20 cellular contexts compared by ENCODE assay signal in the genomic region with DNA sequence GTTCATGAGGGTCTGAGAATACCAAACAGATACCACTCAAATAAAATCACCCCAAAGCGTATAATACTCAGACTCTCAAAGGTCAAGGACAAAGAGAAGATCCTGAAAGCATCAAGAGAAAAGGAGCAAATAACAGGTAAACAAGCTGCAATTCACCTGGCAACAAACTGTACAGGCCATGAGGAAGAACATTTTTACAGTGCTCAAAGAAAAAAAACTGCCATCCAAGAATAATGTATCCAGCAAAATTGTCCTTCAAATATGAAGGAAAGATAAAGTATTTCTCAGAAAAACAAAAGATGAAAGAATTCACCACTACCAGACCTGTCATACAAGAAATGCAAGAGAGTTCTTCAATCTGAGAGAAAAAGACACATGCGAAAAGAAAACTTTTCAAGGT.
DNase-seq lines count a peak whose midpoint lies in the region; ATAC-seq, FAIRE-seq and TF ChIP-seq lines count a peak whose summit lies in the region.
"Had no signal": no experiment of that assay in that cellular context is flagged by ENCODE, and none has a peak within 500 bp of the region (broad histone marks: within the 10 kb centered on the region; RNA-seq: fewer than 3 reads in every experiment).

No MANE protein-coding gene starts in this region.

- DNase-seq in A549 (ENCODE audit: low read depth in 1 of 2, low spot score in 1 of 2) (no peak), type B pancreatic cell (ENCODE audit: extremely low spot score, unreplicated experiment) (no peak), D341Med (ENCODE audit: low spot score) (no peak), T-helper 9 cell (no peak)
- DNase-seq: 8988T; AML-193; Caco-2; CD4-positive, alpha-beta T cell; CD8-positive, alpha-beta T cell; DMS79 treated with DMSO at 0.1 percent for 48 hours; GF-D8 had no signal

- TF ChIP-seq CTCF in A549 (IDR thresholded peaks at IDR 0.05) (no peak), HEK293 (tag by site-specific recombination; IDR thresholded peaks at IDR 0.05) (no peak), type B pancreatic cell (conservative IDR thresholded peaks at IDR 0.05) (no peak)

- no peaks in the 10 kb centered on the region for H3K36me3 ChIP-seq in HEK293 (ENCODE audit: control insufficient read depth in 2 of 2, insufficient read depth in 1 of 2, low read length in 2 of 2)
- H3K36me3 ChIP-seq: BLaER1 treated with 17β-estradiol and CSF1 and Interleukin-3, amounts not matched to agents 10 nM and 100 nM had no signal

- H3K27ac ChIP-seq in A549: no peak overlapping the region
- H3K27ac ChIP-seq in HEK293 (ENCODE audit: extremely low read depth, low read depth, low read length): no peak overlapping the region
- H3K27ac ChIP-seq: BLaER1 treated with 17β-estradiol and CSF1 and Interleukin-3, amounts not matched to agents 10 nM and 100 nM; C4-2B had no signal

- no peak for ATAC-seq in A549
- ATAC-seq: CD8-positive, alpha-beta T cell had no signal

- no peak for TF ChIP-seq POLR2A in A549 (IDR thresholded peaks at IDR 0.05; ENCODE audit: low read length)

- peaks cover 28% of the 10 kb centered on the region for H3K36me3 Mint-ChIP-seq in type B pancreatic cell

- H3K4me1 ChIP-seq in A549 (peaks cover 5% of the 10 kb centered on the region; the same call in 2 of the 3 replicates), HEK293 (ENCODE audit: control insufficient read depth, insufficient read depth, low read length) (no peaks in the 10 kb centered on the region)
- H3K4me1 ChIP-seq: Caco-2 had no signal

- peak overlapping the region; percentile 12 for H3K4me3 Mint-ChIP-seq in type B pancreatic cell
- H3K4me3 Mint-ChIP-seq: B cell; CD4-positive, alpha-beta T cell; CD8-positive, alpha-beta T cell had no signal

- 86% methylated on average over 2 of the region's 2 CpGs for WGBS in A549 (ENCODE audit: missing lambda C conversion rate)

- CTCF ChIA-PET in A549 (lab: Yijun Ruan, JAX) (interaction anchor here (0.6 to 7.3 kb wide), 6 partner anchors 56 to 699 kb away, joined by 3 to 55 read pairs (median 4); no protein-coding TSS in a partner anchor), HEK293 (lab: Yijun Ruan, JAX) (interaction anchor here (0.6 kb wide), 1 partner anchor 307 kb away, joined by 3 read pairs; no protein-coding TSS in a partner anchor)

- H3K9me3 ChIP-seq in A549 (no peaks in the 10 kb centered on the region), HEK293 (ENCODE audit: control insufficient read depth, insufficient read depth, low read depth, low read length) (no peaks in the 10 kb centered on the region)
- H3K9me3 ChIP-seq: Caco-2 had no signal

- H3K4me3 ChIP-seq in A549 (no peak overlapping the region), HEK293 (ENCODE audit: low read depth, low read length) (no peak overlapping the region)
- H3K4me3 ChIP-seq: BLaER1 treated with 17β-estradiol and CSF1 and Interleukin-3, amounts not matched to agents 10 nM and 100 nM had no signal

- H3K4me1 Mint-ChIP-seq in type B pancreatic cell (ENCODE audit: unreplicated experiment): no peaks in the 10 kb centered on the region

- peaks cover 5% of the 10 kb centered on the region for H3K9me3 Mint-ChIP-seq in type B pancreatic cell

- TF ChIP-seq EP300 in A549 (IDR thresholded peaks at IDR 0.05): no peak

- H3K27ac Mint-ChIP-seq in type B pancreatic cell: peak overlapping the region; percentile 5
- H3K27ac Mint-ChIP-seq: B cell; CD4-positive, alpha-beta T cell; CD8-positive, alpha-beta T cell had no signal

- H3K4me2 ChIP-seq in A549: no peak overlapping the region
- H3K4me2 ChIP-seq: BLaER1 treated with 17β-estradiol and CSF1 and Interleukin-3, amounts not matched to agents 10 nM and 100 nM had no signal

- peak; percentile 36 for FAIRE-seq in A549 (lab: Jason Lieb, UNC)
- FAIRE-seq: A204.1, D721Med, G401.6, GM12891, GM19239 had no signal

- POLR2A ChIA-PET in A549 (lab: Yijun Ruan, JAX): no interaction called here
- POLR2A ChIA-PET in HEK293 (lab: Yijun Ruan, JAX): no interaction called here

- no peaks in the 10 kb centered on the region for H3K27me3 Mint-ChIP-seq in type B pancreatic cell
- H3K27me3 Mint-ChIP-seq: B cell had no signal

- TF ChIP-seq RAD21 in A549 (conservative IDR thresholded peaks at IDR 0.05 in 1 of 2, IDR thresholded peaks at IDR 0.05 in 1 of 2): no peak

TF ChIP-seq in A549, 52 proteins besides CTCF, POLR2A, EP300 and RAD21 (continues in another document):
- no peak for TF ChIP-seq HDAC2 (IDR thresholded peaks at IDR 0.05)
- TF ChIP-seq, protein P1, sequence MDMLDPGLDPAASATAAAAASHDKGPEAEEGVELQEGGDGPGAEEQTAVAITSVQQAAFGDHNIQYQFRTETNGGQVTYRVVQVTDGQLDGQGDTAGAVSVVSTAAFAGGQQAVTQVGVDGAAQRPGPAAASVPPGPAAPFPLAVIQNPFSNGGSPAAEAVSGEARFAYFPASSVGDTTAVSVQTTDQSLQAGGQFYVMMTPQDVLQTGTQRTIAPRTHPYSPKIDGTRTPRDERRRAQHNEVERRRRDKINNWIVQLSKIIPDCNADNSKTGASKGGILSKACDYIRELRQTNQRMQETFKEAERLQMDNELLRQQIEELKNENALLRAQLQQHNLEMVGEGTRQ (IDR thresholded peaks at IDR 0.05): no peak
- TF ChIP-seq, protein P2, sequence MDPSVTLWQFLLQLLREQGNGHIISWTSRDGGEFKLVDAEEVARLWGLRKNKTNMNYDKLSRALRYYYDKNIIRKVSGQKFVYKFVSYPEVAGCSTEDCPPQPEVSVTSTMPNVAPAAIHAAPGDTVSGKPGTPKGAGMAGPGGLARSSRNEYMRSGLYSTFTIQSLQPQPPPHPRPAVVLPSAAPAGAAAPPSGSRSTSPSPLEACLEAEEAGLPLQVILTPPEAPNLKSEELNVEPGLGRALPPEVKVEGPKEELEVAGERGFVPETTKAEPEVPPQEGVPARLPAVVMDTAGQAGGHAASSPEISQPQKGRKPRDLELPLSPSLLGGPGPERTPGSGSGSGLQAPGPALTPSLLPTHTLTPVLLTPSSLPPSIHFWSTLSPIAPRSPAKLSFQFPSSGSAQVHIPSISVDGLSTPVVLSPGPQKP (IDR thresholded peaks at IDR 0.05; ENCODE audit: low read depth, low read length): no peak
- no peak for TF ChIP-seq NPAS2 (CRISPR knock-in tag; IDR thresholded peaks at IDR 0.05; ENCODE audit: borderline replicate concordance)
- TF ChIP-seq CEBPB (IDR thresholded peaks at IDR 0.05): no peak

TF ChIP-seq in HEK293, 187 proteins besides CTCF, POLR2A, EP300 and RAD21:
- TF ChIP-seq ZNF530 (tag by site-specific recombination; IDR thresholded peaks at IDR 0.05; ENCODE audit: low read depth) (no peak), ZFP41 (tag by site-specific recombination; IDR thresholded peaks at IDR 0.05; ENCODE audit: borderline replicate concordance) (no peak), ZNF768 (tag by site-specific recombination; IDR thresholded peaks at IDR 0.05) (no peak), ZXDB (tag by site-specific recombination; IDR thresholded peaks at IDR 0.05) (no peak), SETDB1 (IDR thresholded peaks at IDR 0.05; ENCODE audit: insufficient read length, low read length) (peak; percentile 96), ZNF701 (tag by site-specific recombination; IDR thresholded peaks at IDR 0.05) (no peak), ZNF214 (tag by site-specific recombination; IDR thresholded peaks at IDR 0.05; ENCODE audit: borderline replicate concordance) (no peak), ZNF140 (tag by site-specific recombination; IDR thresholded peaks at IDR 0.05) (no peak)
